8 cellular contexts compared by ENCODE assay signal in genomic region chr4:173333658-173334084, GRCh38. TPM values are rescaled to one million over a fixed set of nuclear protein-coding genes. Genes with fewer than 3 reads are reported as not detected.
DNase-seq lines count a peak whose midpoint lies in the region; ATAC-seq and TF ChIP-seq lines count a peak whose summit lies in the region.

No MANE protein-coding gene starts in this region.

- 1% methylated on average over 26 to 53 of the region's 53 CpGs for WGBS in ovary, 3 donors

- DNase-seq in NCI-H1105 treated with DMSO at 0.1 percent for 48 hours (lab: John Stamatoyannopoulos, UW) (peak; percentile 40), head of caudate nucleus (peak in 39 of 42 donors; percentile 8 to 78 (median 57)), ovary (peak; percentile 67 to 85 (median 82)), vagina (ENCODE audit: extremely low spot score in 2 of 2) (no peak)
- peak; percentile 53 for DNase-seq in activated naive CD4-positive, alpha-beta T cell treated with Interleukin-2 at 50 U/mL for 16 hours

- no peaks in the 10 kb centered on the region for H3K27me3 ChIP-seq in BLaER1 treated with 17β-estradiol and CSF1 and Interleukin-3, amounts not matched to agents 10 nM and 100 nM
- H3K27me3 ChIP-seq in ovary (no peaks in the 10 kb centered on the region), vagina (no peaks in the 10 kb centered on the region)

- peak overlapping the region; percentile 93 to 100 (median 98) for H3K9ac ChIP-seq in BLaER1 treated with 17β-estradiol and CSF1 and Interleukin-3, amounts not matched to agents 10 nM and 100 nM

- peak overlapping the region; percentile 89 to 100 (median 98) for H3K27ac ChIP-seq in BLaER1 treated with 17β-estradiol and CSF1 and Interleukin-3, amounts not matched to agents 10 nM and 100 nM
- H3K27ac ChIP-seq in ovary: peak overlapping the region; percentile 92 to 100
- peak overlapping the region; percentile 100 for H3K27ac ChIP-seq in vagina

- peaks cover 0 to 48% (median 22%) of the 10 kb centered on the region in 11 experiments; a peak in 16 of 22 replicates for H4K20me1 ChIP-seq in BLaER1 treated with 17β-estradiol and CSF1 and Interleukin-3, amounts not matched to agents 10 nM and 100 nM

- H3K4me3 ChIP-seq in BLaER1 treated with 17β-estradiol and CSF1 and Interleukin-3, amounts not matched to agents 10 nM and 100 nM: peak overlapping the region; percentile 72 to 99 (median 92)
- peak overlapping the region; percentile 65 for H3K4me3 ChIP-seq in ovary
- peak overlapping the region; percentile 90 to 98 for H3K4me3 ChIP-seq in vagina

- H3K9me3 ChIP-seq in BLaER1 treated with 17β-estradiol and CSF1 and Interleukin-3, amounts not matched to agents 10 nM and 100 nM (replicated peaks in 1 of 11): no peaks in the 10 kb centered on the region
- no peaks in the 10 kb centered on the region for H3K9me3 ChIP-seq in ovary
- H3K9me3 ChIP-seq in vagina: no peaks in the 10 kb centered on the region

- H3K4me1 ChIP-seq in BLaER1 treated with 17β-estradiol and CSF1 and Interleukin-3, amounts not matched to agents 10 nM and 100 nM: peaks cover 22 to 51% (median 38%) of the 10 kb centered on the region in 10 experiments
- peaks cover 2% of the 10 kb centered on the region for H3K4me1 ChIP-seq in ovary (ENCODE audit: insufficient read depth)
- peaks cover 17% of the 10 kb centered on the region for H3K4me1 ChIP-seq in vagina

- TF ChIP-seq POLR2A in ovary (IDR thresholded peaks at IDR 0.05): no peak
- TF ChIP-seq POLR2A in vagina (IDR thresholded peaks at IDR 0.05): no peak

- intact Hi-C loops in head of caudate nucleus (cut with DNase I) (loop anchor here (2.0 kb wide), 1 partner anchor 37 kb away; the partner anchor contains the start of gene SAP30), ovary (cut with DNase I) (loop anchor here in 3 of 4 donors (1.0 to 5.0 kb wide), 3 partner anchors 36 to 39 kb away; partner anchors contain the start of gene SAP30 (in 2 of the 3)), vagina (cut with DNase I) (no loop called here)

- ATAC-seq in GM21390 (IDR thresholded peaks at IDR 0.05; ENCODE audit: unreplicated experiment) (peak; percentile 1), GM19351 (IDR thresholded peaks at IDR 0.05; ENCODE audit: unreplicated experiment) (no peak)

- peak overlapping the region; percentile 73 to 97 (median 88) for H3K4me2 ChIP-seq in BLaER1 treated with 17β-estradiol and CSF1 and Interleukin-3, amounts not matched to agents 10 nM and 100 nM

- no peak for TF ChIP-seq CTCF in ovary (IDR thresholded peaks at IDR 0.05)
- TF ChIP-seq CTCF in vagina (IDR thresholded peaks at IDR 0.05): no peak

- TF ChIP-seq EP300 in ovary (IDR thresholded peaks at IDR 0.05): no peak

- peaks cover 25 to 48% (median 47%) of the 10 kb centered on the region in 11 experiments; a peak in 20 of 22 replicates for H3K36me3 ChIP-seq in BLaER1 treated with 17β-estradiol and CSF1 and Interleukin-3, amounts not matched to agents 10 nM and 100 nM
- no peaks in the 10 kb centered on the region for H3K36me3 ChIP-seq in ovary
- H3K36me3 ChIP-seq in vagina: peaks cover 0 to 15% of the 10 kb centered on the region in 2 donors

RNA-seq across cellular contexts. Expression of gene HMGB2, which starts 0.5 kb away (rescaled TPM):
- total RNA-seq in ovary (100 to 1,000 TPM in 1 of 7 donors, 10 to 100 TPM in 6; 47.2 to 131 (median 63.5) TPM), vagina (56.7 TPM)
- polyA plus RNA-seq in ovary: 100 to 1,000 TPM in 1 of 2 donors, 10 to 100 TPM in 1; 94.7 to 157 TPM

RNA-seq across cellular contexts. Expression of gene SAP30, which starts 37.1 kb away (rescaled TPM):
- total RNA-seq in ovary (10 to 100 TPM; 14.8 to 32.3 (median 17.1) TPM), vagina (13.0 TPM)
- polyA plus RNA-seq in ovary: 10 to 100 TPM; 10.7 to 14.0 TPM

Comparison
In these comparisons a context has a peak if more than half of its experiments do, and no peak if none do; other contexts are left out.
1. DNase-seq: peak in NCI-H1105 treated with DMSO at 0.1 percent for 48 hours (single experiment), activated naive CD4-positive, alpha-beta T cell treated with Interleukin-2 at 50 U/mL for 16 hours (single experiment), head of caudate nucleus (39 of 42) and ovary (5 of 5); none in vagina (0 of 2).
2. Peak in every context shown above with its lines, with median percentiles within 50 percentile points of each other: H3K27ac ChIP-seq and H3K4me3 ChIP-seq.